ENCODE assay signal across 18 cellular contexts in the genomic region with DNA sequence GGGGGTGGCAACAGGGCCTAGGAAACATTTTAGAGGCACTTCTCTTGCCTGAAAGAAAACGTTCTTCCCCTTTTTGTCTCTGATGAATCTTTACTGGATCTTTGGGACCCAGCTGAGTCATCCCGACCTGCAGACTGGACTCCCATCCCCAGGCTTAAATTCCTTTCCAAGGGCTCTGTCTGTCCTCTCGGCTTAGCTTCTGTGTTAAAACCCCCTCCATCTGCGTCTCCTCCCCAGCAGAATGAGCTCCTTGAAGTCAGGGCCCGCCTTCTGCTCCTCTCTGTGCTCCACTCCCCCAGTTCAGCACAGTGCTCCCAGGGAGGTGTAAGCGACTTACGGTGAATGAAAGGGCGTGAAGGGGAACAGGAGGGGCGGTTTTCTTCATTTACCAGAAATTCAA. TPM values are rescaled to one million over a fixed set of nuclear protein-coding genes. Genes with fewer than 3 reads are reported as not detected.
DNase-seq lines count a peak whose midpoint lies in the region; ATAC-seq and TF ChIP-seq lines count a peak whose summit lies in the region.
"Had no signal": no experiment of that assay in that cellular context is flagged by ENCODE, and none has a peak within 500 bp of the region (broad histone marks: within the 10 kb centered on the region; RNA-seq: fewer than 3 reads in every experiment).

No MANE protein-coding gene starts in this region.

- ATAC-seq in naive thymus-derived CD4-positive, alpha-beta T cell = no peak
- ATAC-seq in mucosa of descending colon = no peak

- no peak overlapping the region for H3K27ac Mint-ChIP-seq in naive thymus-derived CD4-positive, alpha-beta T cell
- H3K27ac Mint-ChIP-seq: activated T-helper 2 cell treated with anti-CD3 and anti-CD28 coated beads, Interferon-gamma antibody, Interleukin-2, Interleukin-4, amounts not matched to agents 10 μg/mL and 5 μg/mL and 100 μg/mL, durations not matched to agents 14 hours and 24 hours and 36 hours had no signal

- H3K9me3 ChIP-seq in naive thymus-derived CD4-positive, alpha-beta T cell (ENCODE audit: control insufficient read depth in 2 of 3, low read length in 3 of 3) = no peaks in the 10 kb centered on the region
- H3K9me3 ChIP-seq in mucosa of descending colon = no peaks in the 10 kb centered on the region
- H3K9me3 ChIP-seq: body of pancreas, psoas muscle had no signal

- POLR2A ChIA-PET in naive thymus-derived CD4-positive, alpha-beta T cell (lab: Charles Lee) = no interaction called here

- peaks cover 6 to 8% of the 10 kb centered on the region in 2 donors for H3K4me1 ChIP-seq in naive thymus-derived CD4-positive, alpha-beta T cell (ENCODE audit: control insufficient read depth in 2 of 2, insufficient read depth in 2 of 2, low read length in 2 of 2)
- peaks cover 31% of the 10 kb centered on the region for H3K4me1 ChIP-seq in mucosa of descending colon (ENCODE audit: low read depth)

- DNase-seq in CD1c-positive myeloid dendritic cell (ENCODE audit: extremely low spot score) (peak; percentile 81), HT1080 (ENCODE audit: low read depth) (peak; percentile 31), amniotic epithelial cell (ENCODE audit: low read depth) (peak; percentile 29), iPS-NIHi7 (ENCODE audit: extremely low spot score) (no peak), mucosa of descending colon (no peak), SK-N-DZ (ENCODE audit: low spot score) (no peak), Ammon's horn (ENCODE audit: low spot score) (no peak)
- no peak for DNase-seq in naive thymus-derived CD4-positive, alpha-beta T cell
- DNase-seq: activated CD4-positive, alpha-beta T cell treated with anti-CD3 and anti-CD28 coated beads, Interleukin-2, amount 50 U/mL, for 4 hours; effector CD8-positive, alpha-beta T cell; EL; IMR-90; mesenchymal stem cell; NCI-H1417; stimulated activated CD4-positive, alpha-beta T cell treated with anti-CD3 and anti-CD28 coated beads, Interleukin-15, amount 100 ng/mL, for 24 hours had no signal

- intact Hi-C loops in naive thymus-derived CD4-positive, alpha-beta T cell (cut with micrococcal nuclease) = no loop called here
- intact Hi-C loops in mucosa of descending colon (cut with DNase I, micrococcal nuclease) = loop anchor here in 1 of 2 donors (5.0 kb wide), 1 partner anchor 53 kb away; no protein-coding TSS in a partner anchor

- no peak overlapping the region for H3K4me3 ChIP-seq in naive thymus-derived CD4-positive, alpha-beta T cell (ENCODE audit: low read length)
- H3K4me3 ChIP-seq in mucosa of descending colon = no peak overlapping the region

- CTCF ChIA-PET in naive thymus-derived CD4-positive, alpha-beta T cell (lab: Charles Lee) = interaction anchor here (0.7 kb wide), 1 partner anchor 54 kb away, joined by 5 read pairs; no protein-coding TSS in a partner anchor

- H3K27me3 Mint-ChIP-seq in naive thymus-derived CD4-positive, alpha-beta T cell = peaks cover 8 to 30% (median 26%) of the 10 kb centered on the region in 5 donors

- no peaks in the 10 kb centered on the region for H3K36me3 ChIP-seq in naive thymus-derived CD4-positive, alpha-beta T cell (ENCODE audit: control insufficient read depth in 2 of 3, insufficient read depth in 3 of 3, low read length in 3 of 3)
- no peaks in the 10 kb centered on the region for H3K36me3 ChIP-seq in mucosa of descending colon (ENCODE audit: low read depth)

- peak overlapping the region in 6 of 10 donors; percentile 30 to 69 (median 47) for H3K4me3 Mint-ChIP-seq in naive thymus-derived CD4-positive, alpha-beta T cell

- peaks cover 0 to 3% of the 10 kb centered on the region in 2 donors for H3K27me3 ChIP-seq in naive thymus-derived CD4-positive, alpha-beta T cell (ENCODE audit: control insufficient read depth in 2 of 2, insufficient read depth in 2 of 2, low read length in 2 of 2)
- H3K27me3 ChIP-seq: body of pancreas had no signal

- peaks cover 0 to 9% (median 5%) of the 10 kb centered on the region in 7 donors for H3K4me1 Mint-ChIP-seq in naive thymus-derived CD4-positive, alpha-beta T cell

- peaks cover 0 to 2% (median 0%) of the 10 kb centered on the region in 11 donors for H3K9me3 Mint-ChIP-seq in naive thymus-derived CD4-positive, alpha-beta T cell
- H3K9me3 Mint-ChIP-seq: activated T-helper 2 cell treated with anti-CD3 and anti-CD28 coated beads, Interferon-gamma antibody, Interleukin-2, Interleukin-4, amounts not matched to agents 10 μg/mL and 5 μg/mL and 100 μg/mL, durations not matched to agents 14 hours and 24 hours and 36 hours had no signal

- H3K27ac ChIP-seq in naive thymus-derived CD4-positive, alpha-beta T cell (ENCODE audit: low read depth, low read length) = no peak overlapping the region

- no peak for TF ChIP-seq CTCF in mucosa of descending colon (IDR thresholded peaks at IDR 0.05)

- no peaks in the 10 kb centered on the region for H3K36me3 Mint-ChIP-seq in naive thymus-derived CD4-positive, alpha-beta T cell

RNA-seq across cellular contexts. Expression of a gene that starts 0.9 kb away (rescaled TPM):
- total RNA-seq in HT1080 (2014; rRNA removed; shearing (Covaris generic)) = 3.7 and 6.2 TPM in 2 replicates
- 5.3 and 5.9 TPM in 2 replicates for polyA plus RNA-seq in HT1080 (2015; cell fraction: cytosol; rRNA removed)
- polyA plus RNA-seq in HT1080 (2015; cell fraction: nucleus; rRNA removed) = 9.5 and 10.1 TPM in 2 replicates
- total RNA-seq in naive thymus-derived CD4-positive, alpha-beta T cell = 1 to 10 TPM in 1 of 5 experiments, under 1 TPM in 4; 0.15 to 2.1 (median 0.35) TPM
- polyA plus RNA-seq in naive thymus-derived CD4-positive, alpha-beta T cell = under 1 TPM; 0.24 to 0.26 TPM
- 10 to 100 TPM in 2 of 3 donors, 1 to 10 TPM in 1; 7.2 to 12.0 (median 11.9) TPM for total RNA-seq in mucosa of descending colon
- polyA plus RNA-seq in SK-N-DZ (2014; cell fraction: cytosol; rRNA removed) = 4.0 and 4.3 TPM in 2 replicates
- polyA plus RNA-seq in SK-N-DZ (2014; cell fraction: nucleus; rRNA removed) = 4.3 and 6.7 TPM in 2 replicates

Comparison
In these comparisons a context has a peak if more than half of its experiments do, and no peak if none do; other contexts are left out.
1. DNase-seq: peak in CD1c-positive myeloid dendritic cell (single experiment), HT1080 (single experiment) and amniotic epithelial cell (single experiment); none in naive thymus-derived CD4-positive, alpha-beta T cell (0 of 9), iPS-NIHi7 (single experiment), mucosa of descending colon (0 of 3), SK-N-DZ (single experiment) and Ammon's horn (single experiment).